Comparison of ENCODE assay signal across 1 cellular context in the genomic region with DNA sequence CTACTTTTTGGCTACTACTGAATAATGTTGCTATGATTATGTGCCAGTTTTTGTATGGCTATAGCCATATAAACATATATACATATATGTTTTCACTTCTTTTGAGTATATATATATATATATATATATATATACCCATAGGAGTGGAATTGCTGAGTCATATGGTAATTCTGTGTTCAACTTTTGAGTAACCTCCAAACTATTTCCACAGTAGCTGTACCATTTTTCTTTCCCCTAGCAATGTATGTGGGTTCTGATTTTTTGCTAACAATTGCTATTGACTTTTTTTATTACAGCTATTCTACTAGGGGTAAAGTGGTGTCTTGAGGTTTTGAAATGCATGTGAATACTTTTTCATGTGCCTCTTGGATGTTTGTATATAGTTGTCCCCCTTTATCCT.
TF ChIP-seq lines count a peak whose summit lies in the region.

No MANE protein-coding gene starts in this region.

TF ChIP-seq in K562, 482 proteins besides CTCF, POLR2A, EP300 and RAD21:
- no peak for TF ChIP-seq PHF20 (IDR thresholded peaks at IDR 0.05; ENCODE audit: partially characterized antibody)
- TF ChIP-seq, protein P1, sequence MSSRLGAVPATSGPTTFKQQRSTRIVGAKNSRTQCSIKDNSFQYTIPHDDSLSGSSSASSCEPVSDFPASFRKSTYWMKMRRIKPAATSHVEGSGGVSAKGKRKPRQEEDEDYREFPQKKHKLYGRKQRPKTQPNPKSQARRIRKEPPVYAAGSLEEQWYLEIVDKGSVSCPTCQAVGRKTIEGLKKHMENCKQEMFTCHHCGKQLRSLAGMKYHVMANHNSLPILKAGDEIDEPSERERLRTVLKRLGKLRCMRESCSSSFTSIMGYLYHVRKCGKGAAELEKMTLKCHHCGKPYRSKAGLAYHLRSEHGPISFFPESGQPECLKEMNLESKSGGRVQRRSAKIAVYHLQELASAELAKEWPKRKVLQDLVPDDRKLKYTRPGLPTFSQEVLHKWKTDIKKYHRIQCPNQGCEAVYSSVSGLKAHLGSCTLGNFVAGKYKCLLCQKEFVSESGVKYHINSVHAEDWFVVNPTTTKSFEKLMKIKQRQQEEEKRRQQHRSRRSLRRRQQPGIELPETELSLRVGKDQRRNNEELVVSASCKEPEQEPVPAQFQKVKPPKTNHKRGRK (tag; IDR thresholded peaks at IDR 0.05) = no peak
- TF ChIP-seq C11orf30 (IDR thresholded peaks at IDR 0.05; ENCODE audit: low read depth) = peak; percentile 79
- peak; percentile 38; the same call in 1 of the 2 replicates for TF ChIP-seq MAFK (IDR thresholded peaks at IDR 0.05; ENCODE audit: low read length)
- TF ChIP-seq ZNF707 (CRISPR knock-in tag; conservative IDR thresholded peaks at IDR 0.05) = no peak
- peak; percentile 69 for TF ChIP-seq MAFG (tag; conservative IDR thresholded peaks at IDR 0.05)
- TF ChIP-seq DMBX1 (CRISPR knock-in tag; IDR thresholded peaks at IDR 0.05; ENCODE audit: borderline replicate concordance) = no peak
- no peak for TF ChIP-seq HMG20B (CRISPR knock-in tag; IDR thresholded peaks at IDR 0.05)
- TF ChIP-seq NFE2L1 (tag; IDR thresholded peaks at IDR 0.05; ENCODE audit: borderline replicate concordance, low read depth) = peak; percentile 48; the same call in 1 of the 2 replicates
- TF ChIP-seq ZNF316 (IDR thresholded peaks at IDR 0.05) = peak; percentile 80
- peak; percentile 50 for TF ChIP-seq NFE2 (IDR thresholded peaks at IDR 0.05; ENCODE audit: low read depth)
- TF ChIP-seq STAT5A (IDR thresholded peaks at IDR 0.05; ENCODE audit: borderline replicate concordance, low read length) = no peak
- TF ChIP-seq, protein P2, sequence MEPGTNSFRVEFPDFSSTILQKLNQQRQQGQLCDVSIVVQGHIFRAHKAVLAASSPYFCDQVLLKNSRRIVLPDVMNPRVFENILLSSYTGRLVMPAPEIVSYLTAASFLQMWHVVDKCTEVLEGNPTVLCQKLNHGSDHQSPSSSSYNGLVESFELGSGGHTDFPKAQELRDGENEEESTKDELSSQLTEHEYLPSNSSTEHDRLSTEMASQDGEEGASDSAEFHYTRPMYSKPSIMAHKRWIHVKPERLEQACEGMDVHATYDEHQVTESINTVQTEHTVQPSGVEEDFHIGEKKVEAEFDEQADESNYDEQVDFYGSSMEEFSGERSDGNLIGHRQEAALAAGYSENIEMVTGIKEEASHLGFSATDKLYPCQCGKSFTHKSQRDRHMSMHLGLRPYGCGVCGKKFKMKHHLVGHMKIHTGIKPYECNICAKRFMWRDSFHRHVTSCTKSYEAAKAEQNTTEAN (CRISPR knock-in tag; IDR thresholded peaks at IDR 0.05) = no peak
TF ChIP-seq in K562: peak in this region for 6.
